In genomic region chr6:63164047-63164803, GRCh38 we compare ENCODE assay signal across 1 cellular context. TPM values are rescaled to one million over a fixed set of nuclear protein-coding genes. Genes with fewer than 3 reads are reported as not detected.
"Had no signal": no experiment of that assay in that cellular context is flagged by ENCODE, and none has a peak within 500 bp of the region (broad histone marks: within the 10 kb centered on the region; RNA-seq: fewer than 3 reads in every experiment).

No MANE protein-coding gene starts in this region.

RNA-seq across cellular contexts. Expression of gene FKBP1C, which starts 47.0 kb away (rescaled TPM):
- polyA plus RNA-seq: IgD-negative memory B cell had no signal
